1 cellular context compared by ENCODE assay signal in genomic region chr2:222319576-222320440, GRCh38.
TF ChIP-seq lines count a peak whose summit lies in the region.

No MANE protein-coding gene starts in this region.

TF ChIP-seq in liver, 16 proteins besides CTCF, POLR2A, EP300 and RAD21 (continued from another document):
- TF ChIP-seq REST (IDR thresholded peaks at IDR 0.05) (no peak), ATF3 (IDR thresholded peaks at IDR 0.05) (no peak), EGR1 (IDR thresholded peaks at IDR 0.05; ENCODE audit: low read depth in 2 of 2) (no peak)
